ENCODE assay signal across 1 cellular context in genomic region chr15:91476861-91477260, GRCh38.
TF ChIP-seq lines count a peak whose summit lies in the region.

No MANE protein-coding gene starts in this region.

TF ChIP-seq in K562, 482 proteins besides CTCF, POLR2A, EP300 and RAD21 (continued from another document and continues in another):
- no peak for TF ChIP-seq ATF1 (CRISPR knock-in tag; IDR thresholded peaks at IDR 0.05)
- TF ChIP-seq ATF1 (tag; IDR thresholded peaks at IDR 0.05) = peak; percentile 66
- TF ChIP-seq DPF2 (IDR thresholded peaks at IDR 0.05) = peak; percentile 59; the same call in 1 of the 2 replicates
- TF ChIP-seq NCOA2 (IDR thresholded peaks at IDR 0.05; ENCODE audit: partially characterized antibody in 2 of 2) = no peak
- TF ChIP-seq ARID1B (IDR thresholded peaks at IDR 0.05) = peak; percentile 84
- no peak for TF ChIP-seq U2AF2 (optimal IDR thresholded peaks at IDR 0.05; ENCODE audit: low read depth, low read length)
- TF ChIP-seq CBFA2T2 (conservative IDR thresholded peaks at IDR 0.05) = peak; percentile 81
- TF ChIP-seq HDAC2 (IDR thresholded peaks at IDR 0.05) = peak; percentile 45; the same call in 1 of the 2 replicates
- no peak for TF ChIP-seq ATF4 (CRISPR knock-in tag; IDR thresholded peaks at IDR 0.05)
- no peak for TF ChIP-seq ARNT (IDR thresholded peaks at IDR 0.05)
- peak; percentile 69 for TF ChIP-seq SOX6 (IDR thresholded peaks at IDR 0.05)
- peak; percentile 90 for TF ChIP-seq CBFA2T3 (IDR thresholded peaks at IDR 0.05)
- TF ChIP-seq MTA2 (IDR thresholded peaks at IDR 0.05; ENCODE audit: low read depth) = peak; percentile 71
- peak; percentile 71; the same call in 1 of the 2 replicates for TF ChIP-seq CREB1 (IDR thresholded peaks at IDR 0.05)
- TF ChIP-seq CREB1 (CRISPR knock-in tag; IDR thresholded peaks at IDR 0.05) = no peak
- no peak for TF ChIP-seq STAT5B (CRISPR knock-in tag; IDR thresholded peaks at IDR 0.05)
- TF ChIP-seq FOSL1 (tag; conservative IDR thresholded peaks at IDR 0.05) = no peak
- TF ChIP-seq KAT8 (IDR thresholded peaks at IDR 0.05; ENCODE audit: low read depth) = no peak
- no peak for TF ChIP-seq KHSRP (IDR thresholded peaks at IDR 0.05)
- peak; percentile 38 for TF ChIP-seq CTCFL (IDR thresholded peaks at IDR 0.05; ENCODE audit: borderline replicate concordance, insufficient read depth, low read depth, low read length, poor library complexity, severe bottlenecking)
- 0 out of 2 replicates have a peak, but pooled peaks have one; percentile 46 for TF ChIP-seq NBN (IDR thresholded peaks at IDR 0.05; ENCODE audit: low read depth)
- TF ChIP-seq MAZ (CRISPR knock-in tag; conservative IDR thresholded peaks at IDR 0.05 in 1 of 2, IDR thresholded peaks at IDR 0.05 in 1 of 2) = no peak
- TF ChIP-seq SREBF1 (IDR thresholded peaks at IDR 0.05; ENCODE audit: borderline replicate concordance, low read depth, low read length) = no peak
- TF ChIP-seq PPARD (CRISPR knock-in tag; IDR thresholded peaks at IDR 0.05) = no peak
- peak; percentile 71 to 93; a peak in 3 of 4 replicates for TF ChIP-seq RCOR1 (IDR thresholded peaks at IDR 0.05; ENCODE audit: borderline replicate concordance in 1 of 2, low read depth in 2 of 2, low read length in 2 of 2)
- peak; percentile 89 for TF ChIP-seq ZEB2 (IDR thresholded peaks at IDR 0.05)
- TF ChIP-seq CC2D1A (IDR thresholded peaks at IDR 0.05) = no peak
- TF ChIP-seq SNIP1 (IDR thresholded peaks at IDR 0.05; ENCODE audit: low read depth) = no peak
- TF ChIP-seq SPI1 (IDR thresholded peaks at IDR 0.05; ENCODE audit: borderline replicate concordance, low read depth, low read length) = no peak
- no peak for TF ChIP-seq NR2C2 (CRISPR knock-in tag; IDR thresholded peaks at IDR 0.05)
- no peak for TF ChIP-seq NR2C2 (tag; IDR thresholded peaks at IDR 0.05)
- TF ChIP-seq HIVEP1 (CRISPR knock-in tag; IDR thresholded peaks at IDR 0.05) = no peak
- peak; percentile 58 for TF ChIP-seq KLF16 (IDR thresholded peaks at IDR 0.05)
- TF ChIP-seq PBX2 (CRISPR knock-in tag; IDR thresholded peaks at IDR 0.05; ENCODE audit: low read depth) = no peak
- peak; percentile 28; the same call in 1 of the 2 replicates for TF ChIP-seq PBX2 (tag; conservative IDR thresholded peaks at IDR 0.05; ENCODE audit: low read depth)
- no peak for TF ChIP-seq ZNF239 (CRISPR knock-in tag; IDR thresholded peaks at IDR 0.05)
- TF ChIP-seq RUNX1 (IDR thresholded peaks at IDR 0.05; ENCODE audit: low read depth) = no peak
- peak; percentile 53; the same call in 1 of the 2 replicates for TF ChIP-seq STAT5A (IDR thresholded peaks at IDR 0.05; ENCODE audit: borderline replicate concordance, low read length)
- no peak for TF ChIP-seq GATA2 (CRISPR knock-in tag; IDR thresholded peaks at IDR 0.05)
- TF ChIP-seq THRB (CRISPR knock-in tag; conservative IDR thresholded peaks at IDR 0.05) = no peak
- TF ChIP-seq ZNF324 (CRISPR knock-in tag; IDR thresholded peaks at IDR 0.05) = no peak
- peak; percentile 58; the same call in 1 of the 2 replicates for TF ChIP-seq ATF7 (IDR thresholded peaks at IDR 0.05)
- no peak for TF ChIP-seq THAP12 (CRISPR knock-in tag; IDR thresholded peaks at IDR 0.05)
- TF ChIP-seq CHD1 (IDR thresholded peaks at IDR 0.05; ENCODE audit: low read length) = no peak
- TF ChIP-seq ETV5 (CRISPR knock-in tag; IDR thresholded peaks at IDR 0.05; ENCODE audit: low read depth) = no peak
- TF ChIP-seq KDM1A (IDR thresholded peaks at IDR 0.05) = peak; percentile 86 to 88
- TF ChIP-seq TSC22D4 (tag; IDR thresholded peaks at IDR 0.05) = no peak
- TF ChIP-seq TRIM24 (IDR thresholded peaks at IDR 0.05) = peak in 1 of 2 experiments; percentile 28; a peak in 1 of 4 replicates
- TF ChIP-seq TEAD4 (IDR thresholded peaks at IDR 0.05; ENCODE audit: low read length) = peak; percentile 86
- TF ChIP-seq TEAD4 (CRISPR knock-in tag; IDR thresholded peaks at IDR 0.05; ENCODE audit: borderline replicate concordance) = no peak
- no peak for TF ChIP-seq CREBBP (IDR thresholded peaks at IDR 0.05; ENCODE audit: low read depth, low read length)
- no peak for TF ChIP-seq XRCC3 (IDR thresholded peaks at IDR 0.05)
- TF ChIP-seq EZH2 (IDR thresholded peaks at IDR 0.05; ENCODE audit: borderline replicate concordance, low read depth, low read length) = no peak
- peak; percentile 62; the same call in 1 of the 2 replicates for TF ChIP-seq ZNF407 (IDR thresholded peaks at IDR 0.05; ENCODE audit: low read depth)
- peak; percentile 63 for TF ChIP-seq PKNOX1 (IDR thresholded peaks at IDR 0.05)
